In the genomic region with DNA sequence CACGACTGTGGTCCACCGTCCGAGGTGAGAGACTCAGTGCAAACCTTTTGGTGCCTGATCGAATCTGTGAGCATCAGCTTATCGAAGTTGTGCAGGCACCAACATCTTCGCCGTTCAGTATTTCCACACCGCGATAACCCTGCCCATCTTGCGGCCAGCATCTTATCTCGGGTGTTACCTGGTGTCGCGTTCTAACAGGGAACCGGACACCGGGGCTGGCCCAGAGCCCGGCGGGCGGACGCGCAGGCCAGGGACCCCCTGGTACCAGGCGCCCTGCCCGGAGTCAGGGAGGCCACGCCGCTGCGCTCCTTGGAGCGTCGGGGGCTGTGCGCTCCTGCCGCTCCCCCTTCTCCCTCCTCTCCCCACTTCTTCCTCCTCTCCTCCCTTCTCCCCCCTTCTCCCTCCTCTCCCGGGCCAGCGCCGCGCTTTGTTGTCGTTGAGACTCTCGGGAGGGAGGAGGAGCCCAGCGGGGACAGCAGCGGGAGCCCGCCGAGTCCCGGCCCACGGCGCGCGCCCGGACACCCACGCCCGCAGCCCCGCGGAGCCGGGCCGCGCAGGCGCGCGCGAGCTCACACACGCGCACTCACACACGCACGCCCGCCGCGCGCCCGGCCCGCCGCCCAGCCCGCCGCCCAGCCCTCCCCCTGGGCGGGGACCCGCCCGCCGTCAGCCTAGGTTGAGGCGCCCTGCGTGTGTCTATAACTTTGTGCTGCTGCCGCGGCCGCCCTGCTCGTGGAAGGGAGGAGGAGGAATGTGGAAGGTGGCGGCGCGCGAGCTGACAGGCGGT, we compare ENCODE assay signal across 8 cellular contexts. TPM values are rescaled to one million over a fixed set of nuclear protein-coding genes. Genes with fewer than 3 reads are reported as not detected.
DNase-seq lines count a peak whose midpoint lies in the region; ATAC-seq and TF ChIP-seq lines count a peak whose summit lies in the region.

No MANE protein-coding gene starts in this region.

- H3K27me3 Mint-ChIP-seq in neural crest cell (ENCODE audit: low read depth), result peaks cover 38% of the 10 kb centered on the region

- no peaks in the 10 kb centered on the region for H3K9me3 ChIP-seq in stomach

- intact Hi-C loops in stomach (cut with DNase I; ENCODE audit: low total_unique reads), result no loop called here

- H3K27ac ChIP-seq in stomach, result peak overlapping the region; percentile 99 to 100 (median 100)

- H3K4me3 ChIP-seq in LNCaP clone FGC (ENCODE audit: low read depth, low read length) (peak overlapping the region; percentile 84), fibroblast of villous mesenchyme (ENCODE audit: low read depth, low read length) (peak overlapping the region; percentile 94), stomach (peak overlapping the region; percentile 89 to 96 (median 92))

- peaks cover 0 to 5% (median 0%) of the 10 kb centered on the region in 4 donors for H3K36me3 ChIP-seq in stomach

- H3K9me3 Mint-ChIP-seq in neural crest cell, result no peaks in the 10 kb centered on the region

- no peaks in the 10 kb centered on the region for H3K27me3 ChIP-seq in stomach

- WGBS in stomach, 5 donors, result 0 to 1% (median 1%) methylated on average over 32 to 84 of the region's 84 CpGs

- H3K4me1 ChIP-seq in stomach, result peaks cover 13 to 40% (median 35%) of the 10 kb centered on the region in 4 donors

- peak in 1 of 4 donors; percentile 15 for TF ChIP-seq POLR2A in stomach (IDR thresholded peaks at IDR 0.05)

- no peak for TF ChIP-seq EP300 in stomach (IDR thresholded peaks at IDR 0.05)

- peak; percentile 74 for DNase-seq in DMS 273 treated with DMSO at 0.1 percent for 48 hours (lab: John Stamatoyannopoulos, UW)
- peak; percentile 53 for DNase-seq in LNCaP clone FGC (ENCODE audit: low read depth)
- DNase-seq in SHP77 treated with DMSO at 0.1 percent for 48 hours (lab: John Stamatoyannopoulos, UW), result peak; percentile 41
- peak; percentile 84 for DNase-seq in activated gamma-delta T cell treated with Interleukin-2 at 50 U/mL for 16 hours
- peak; percentile 86 for DNase-seq in fibroblast of villous mesenchyme (ENCODE audit: low read depth)
- DNase-seq in neural crest cell (ENCODE audit: low read depth, low spot score), result peak; percentile 68
- peak; percentile 93 for DNase-seq in stomach

- TF ChIP-seq CTCF in LNCaP clone FGC (IDR thresholded peaks at IDR 0.05; ENCODE audit: control insufficient read depth, extremely low read depth, insufficient read depth), result no peak
- TF ChIP-seq CTCF in fibroblast of villous mesenchyme (IDR thresholded peaks at IDR 0.05; ENCODE audit: insufficient read depth, low read depth, low read length), result no peak
- TF ChIP-seq CTCF in neural crest cell (conservative IDR thresholded peaks at IDR 0.05), result no peak
- TF ChIP-seq CTCF in stomach (IDR thresholded peaks at IDR 0.05), result peak in 1 of 7 experiments; percentile 8

- peak; percentile 42 for ATAC-seq in GM21529 (IDR thresholded peaks at IDR 0.05; ENCODE audit: unreplicated experiment)

- peak overlapping the region; percentile 99 for H3K4me3 Mint-ChIP-seq in neural crest cell

- H3K36me3 Mint-ChIP-seq in neural crest cell (ENCODE audit: low read depth), result peaks cover 4% of the 10 kb centered on the region

- peak overlapping the region; percentile 92 for H3K27ac Mint-ChIP-seq in neural crest cell (ENCODE audit: unreplicated experiment)

- peaks cover 33% of the 10 kb centered on the region for H3K4me1 Mint-ChIP-seq in neural crest cell

RNA-seq across cellular contexts. Expression of a gene that starts 1.4 kb away (rescaled TPM):
- total RNA-seq in fibroblast of villous mesenchyme (41.9 and 43.2 TPM in 2 replicates), neural crest cell (32.8 and 35.7 TPM in 2 replicates), stomach (10 to 100 TPM; 33.3 to 89.8 (median 78.6) TPM)
- 10 to 100 TPM; 13.0 to 21.2 (median 14.4) TPM for polyA plus RNA-seq in stomach

Comparison
In these comparisons a context has a peak if more than half of its experiments do, and no peak if none do; other contexts are left out.
1. Peak in every context shown above with its lines: DNase-seq, ATAC-seq, H3K4me3 ChIP-seq and H3K27ac ChIP-seq.
2. DNase-seq: peak in every context shown above with its lines; median percentile 93 in stomach; 86 in fibroblast of villous mesenchyme; 84 in activated gamma-delta T cell treated with Interleukin-2 at 50 U/mL for 16 hours; 74 in DMS 273 treated with DMSO at 0.1 percent for 48 hours; 68 in neural crest cell; 53 in LNCaP clone FGC; 41 in SHP77 treated with DMSO at 0.1 percent for 48 hours.